ENCODE assay signal across 15 cellular contexts in genomic region chr5:324736-325612, GRCh38.
"Had no signal": no experiment of that assay in that cellular context is flagged by ENCODE, and none has a peak within 500 bp of the region (broad histone marks: within the 10 kb centered on the region; RNA-seq: fewer than 3 reads in every experiment).

No MANE protein-coding gene starts in this region.

- DNase-seq: activated naive CD4-positive, alpha-beta T cell treated with anti-CD3 and anti-CD28 coated beads for 36 hours; activated naive CD8-positive, alpha-beta T cell treated with anti-CD3 and anti-CD28 coated beads, Interleukin-2, amount 50 U/mL, for 24 hours; aorta; effector memory CD8-positive, alpha-beta T cell; gastrocnemius medialis; heart left ventricle; left colon; naive thymus-derived CD4-positive, alpha-beta T cell; stimulated activated CD4-positive, alpha-beta T cell treated with anti-CD3 and anti-CD28 coated beads, Interleukin-2, amount 100 ng/mL, for 48 hours; stimulated activated naive CD4-positive, alpha-beta T cell had no signal

- H3K79me2 ChIP-seq: parathyroid adenoma had no signal

- H3K9me3 Mint-ChIP-seq: activated naive CD4-positive, alpha-beta T cell treated with anti-CD3 and anti-CD28 coated beads for 36 hours; activated naive CD8-positive, alpha-beta T cell treated with anti-CD3 and anti-CD28 coated beads, Interleukin-2, amount 50 U/mL, for 24 hours; activated T-helper 17 cell treated with anti-CD3 and anti-CD28 coated beads, Interleukin-2, amount 50 U/mL, for 72 hours; effector memory CD8-positive, alpha-beta T cell had no signal

- H3K36me3 ChIP-seq: gastrocnemius medialis, heart left ventricle, tibial nerve had no signal

- H3K9ac ChIP-seq: parathyroid adenoma had no signal

- H3K9me3 ChIP-seq: gastrocnemius medialis, heart left ventricle had no signal

- H3K4me3 ChIP-seq: gastrocnemius medialis, heart left ventricle, lung, tibial nerve had no signal

- H3K27ac ChIP-seq: epithelial cell of prostate, gastrocnemius medialis, heart left ventricle, parathyroid adenoma, tibial nerve had no signal

- H2AFZ ChIP-seq: parathyroid adenoma had no signal

- ATAC-seq: activated naive CD8-positive, alpha-beta T cell treated with anti-CD3 and anti-CD28 coated beads, Interleukin-2, amount 50 U/mL, for 24 hours; activated T-helper 17 cell treated with anti-CD3 and anti-CD28 coated beads, Interleukin-2, amount 50 U/mL, for 72 hours; effector memory CD8-positive, alpha-beta T cell; gastrocnemius medialis; heart left ventricle; left colon; naive thymus-derived CD4-positive, alpha-beta T cell had no signal

- H3K4me3 Mint-ChIP-seq: activated naive CD4-positive, alpha-beta T cell treated with anti-CD3 and anti-CD28 coated beads for 36 hours; activated naive CD8-positive, alpha-beta T cell treated with anti-CD3 and anti-CD28 coated beads, Interleukin-2, amount 50 U/mL, for 24 hours had no signal

- H3K27ac Mint-ChIP-seq: activated naive CD4-positive, alpha-beta T cell treated with anti-CD3 and anti-CD28 coated beads for 36 hours; activated naive CD8-positive, alpha-beta T cell treated with anti-CD3 and anti-CD28 coated beads, Interleukin-2, amount 50 U/mL, for 24 hours; activated T-helper 17 cell treated with anti-CD3 and anti-CD28 coated beads, Interleukin-2, amount 50 U/mL, for 72 hours; effector memory CD8-positive, alpha-beta T cell had no signal

- H3K4me1 ChIP-seq: parathyroid adenoma had no signal
